Comparison of ENCODE assay signal across 9 cellular contexts in the genomic region with DNA sequence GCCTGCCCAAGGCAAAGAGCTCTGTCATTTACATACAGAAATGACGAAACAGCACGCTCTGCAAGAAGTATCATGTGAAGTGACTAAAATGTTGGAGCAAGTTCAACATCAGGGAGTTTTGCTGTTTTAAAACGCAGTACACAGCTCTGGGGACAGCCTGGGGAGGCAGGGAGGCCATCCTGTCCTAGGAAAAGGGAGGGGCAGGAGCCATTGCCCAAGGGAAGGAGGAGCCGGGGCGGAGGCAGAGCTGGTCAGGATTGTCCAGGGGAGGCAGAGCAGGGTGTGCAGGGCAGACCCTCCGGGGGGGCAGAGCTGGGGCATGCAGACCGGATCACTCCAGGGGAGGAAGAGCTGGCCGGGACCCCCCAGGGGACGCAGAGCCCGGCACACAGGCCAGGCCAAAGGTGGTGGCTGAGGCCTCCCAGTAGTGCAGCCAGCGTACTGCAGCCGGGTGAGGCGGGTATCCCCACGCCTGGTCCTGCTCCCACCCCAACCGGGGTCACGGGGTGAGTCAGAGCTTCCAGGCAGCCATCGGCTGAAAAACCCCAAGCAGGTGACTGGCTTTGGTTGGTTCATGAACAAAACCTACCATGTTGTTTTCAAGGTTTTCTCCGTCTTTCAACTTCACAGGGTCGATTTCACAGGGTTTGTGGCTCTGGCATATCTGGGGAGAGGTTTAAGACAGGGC. TPM values are rescaled to one million over a fixed set of nuclear protein-coding genes. Genes with fewer than 3 reads are reported as not detected.
DNase-seq lines count a peak whose midpoint lies in the region; ATAC-seq and TF ChIP-seq lines count a peak whose summit lies in the region.
"Had no signal": no experiment of that assay in that cellular context is flagged by ENCODE, and none has a peak within 500 bp of the region (broad histone marks: within the 10 kb centered on the region; RNA-seq: fewer than 3 reads in every experiment).

No MANE protein-coding gene starts in this region.

- DNase-seq in Caki2 (ENCODE audit: low read depth) (peak; percentile 80), RWPE2 (ENCODE audit: low spot score) (no peak), foreskin keratinocyte (peak; percentile 53 to 56), sciatic nerve (ENCODE audit: low spot score) (no peak), RKO (ENCODE audit: low spot score) (no peak), GM10248 (ENCODE audit: extremely low spot score) (no peak), NCI-H2107 treated with DMSO at 0.1 percent for 48 hours (lab: John Stamatoyannopoulos, UW; ENCODE audit: unreplicated experiment) (no peak)
- DNase-seq: NCI-H524 treated with DMSO at 0.1 percent for 48 hours had no signal

- peaks cover 6% of the 10 kb centered on the region for H3K4me1 ChIP-seq in RWPE2 (ENCODE audit: insufficient read depth, poor library complexity, severe bottlenecking)
- H3K4me1 ChIP-seq in foreskin keratinocyte, result peaks cover 5% of the 10 kb centered on the region

- peaks cover 4% of the 10 kb centered on the region; the same call in 1 of the 2 replicates for H3K36me3 ChIP-seq in RWPE2 (ENCODE audit: low read depth)

- CTCF ChIA-PET in GM10248 (lab: Yijun Ruan, JAX), result interaction anchor here (1.2 kb wide), 1 partner anchor 13 kb away, joined by 3 read pairs; no protein-coding TSS in a partner anchor

- no peaks in the 10 kb centered on the region for H3K9me3 ChIP-seq in RWPE2 (ENCODE audit: severe bottlenecking)

- in situ Hi-C loops in Caki2 (cut with HindIII; ENCODE audit: low pct_unique_long_range_greater_than_20kb, low sequenced_read_pairs), result no loop called here

- H3K4me3 ChIP-seq in RWPE2 (ENCODE audit: severe bottlenecking), result no peak overlapping the region

- H3K27me3 ChIP-seq in RWPE2 (ENCODE audit: insufficient read depth, poor library complexity, severe bottlenecking) (no peaks in the 10 kb centered on the region), foreskin keratinocyte (no peaks in the 10 kb centered on the region)

- ATAC-seq in RWPE2 (ENCODE audit: low read depth) (peak; percentile 80), foreskin keratinocyte (peak; percentile 67), sciatic nerve (peak; percentile 68), HG03139 (IDR thresholded peaks at IDR 0.05; ENCODE audit: unreplicated experiment) (no peak)

- intact Hi-C loops in sciatic nerve (cut with DNase I), result no loop called here

- POLR2A ChIA-PET in GM10248 (lab: Yijun Ruan, JAX), result no interaction called here

- TF ChIP-seq CTCF in RWPE2 (IDR thresholded peaks at IDR 0.05; ENCODE audit: poor library complexity, severe bottlenecking) (no peak), foreskin keratinocyte (conservative IDR thresholded peaks at IDR 0.05) (no peak), GM10248 (IDR thresholded peaks at IDR 0.05; ENCODE audit: control extremely low read depth, extremely low read depth, low read depth, missing control alignments) (no peak)

- H3K27ac ChIP-seq in RWPE2 (ENCODE audit: poor library complexity, severe bottlenecking) (peak overlapping the region; percentile 9), foreskin keratinocyte (no peak overlapping the region)

RNA-seq across cellular contexts. Expression of a gene that starts 41.9 kb away (rescaled TPM):
- total RNA-seq in Caki2 (2014; rRNA removed; shearing (Covaris generic); ENCODE audit: low replicate concordance), result not detected in 2 replicates
- total RNA-seq in foreskin keratinocyte (not detected in 2 replicates), sciatic nerve (3.6 TPM)
- 0.02 TPM in 1 of 2 replicates, not detected in the other for polyA plus RNA-seq in foreskin keratinocyte

Comparison
In these comparisons a context has a peak if more than half of its experiments do, and no peak if none do; other contexts are left out.
1. DNase-seq: peak in Caki2 (single experiment) and foreskin keratinocyte (2 of 2); none in RWPE2 (single experiment), sciatic nerve (single experiment), RKO (single experiment), GM10248 (single experiment) and NCI-H2107 treated with DMSO at 0.1 percent for 48 hours (single experiment).